In genomic region chr2:219543596-219544358, GRCh38 we compare ENCODE assay signal across 8 cellular contexts. TPM values are rescaled to one million over a fixed set of nuclear protein-coding genes. Genes with fewer than 3 reads are reported as not detected.
DNase-seq lines count a peak whose midpoint lies in the region; ATAC-seq and TF ChIP-seq lines count a peak whose summit lies in the region.

Gene CHPF (minus strand): TSS chr2:219543809. CDS start chr2:219543538, 271 bp downstream.
Gene TMEM198 (plus strand): TSS chr2:219544028. CDS start chr2:219544728, 700 bp downstream.

- H3K4me1 ChIP-seq in esophagus (ENCODE audit: control insufficient read depth in 2 of 2, insufficient read depth in 2 of 2, low read length in 1 of 2) (peaks cover 0 to 15% of the 10 kb centered on the region in 2 donors), mucosa of stomach (ENCODE audit: control insufficient read depth, insufficient read depth, low read length) (peaks cover 14% of the 10 kb centered on the region)

- peaks cover 0 to 22% of the 10 kb centered on the region in 2 donors for H3K36me3 ChIP-seq in esophagus (ENCODE audit: control insufficient read depth in 2 of 2, insufficient read depth in 2 of 2, low read length in 1 of 2)
- H3K36me3 ChIP-seq in mucosa of stomach (ENCODE audit: control insufficient read depth, insufficient read depth, low read length) = no peaks in the 10 kb centered on the region

- peak; percentile 76 for ATAC-seq in GM21723 (IDR thresholded peaks at IDR 0.05; ENCODE audit: unreplicated experiment)

- no peaks in the 10 kb centered on the region for H3K27me3 ChIP-seq in esophagus (ENCODE audit: control insufficient read depth in 1 of 2, insufficient read depth in 2 of 2, low read length in 2 of 2)
- no peaks in the 10 kb centered on the region for H3K27me3 ChIP-seq in mucosa of stomach (ENCODE audit: control insufficient read depth, insufficient read depth, low read length)

- H3K27ac ChIP-seq in esophagus (ENCODE audit: low read depth in 2 of 2, low read length in 1 of 2) = peak within 1 kb of the TSS; percentile 88 to 92

- H3K9ac ChIP-seq in mucosa of stomach (ENCODE audit: low read length) = peak within 1 kb of the TSS; percentile 76

- H3K4me3 ChIP-seq in esophagus (ENCODE audit: low read depth in 1 of 2, low read length in 2 of 2) (peak within 1 kb of the TSS; percentile 66 to 70), mucosa of stomach (ENCODE audit: low read length) (peak within 1 kb of the TSS; percentile 71)

- H3K9me3 ChIP-seq in esophagus (ENCODE audit: control insufficient read depth in 2 of 2, insufficient read depth in 1 of 2, low read depth in 1 of 2, low read length in 1 of 2) = no peaks in the 10 kb centered on the region
- H3K9me3 ChIP-seq in mucosa of stomach (ENCODE audit: control insufficient read depth, low read length) = no peaks in the 10 kb centered on the region

- in situ Hi-C loops in KBM-7 (cut with MboI; ENCODE audit: low pct_unique_long_range_greater_than_20kb, low sequenced_read_pairs) = no loop called here

- DNase-seq in DMS53 (lab: John Stamatoyannopoulos, UW) = peak; percentile 98
- DNase-seq in KBM-7 = peak; percentile 99
- DNase-seq in activated T-cell treated with anti-CD3 and anti-CD28 coated beads, Interleukin-2, amount 50 U/mL, for 48 hours = peak; percentile 95 to 96
- peak; percentile 96 for DNase-seq in stimulated activated CD8-positive, alpha-beta memory T cell treated with anti-CD3 and anti-CD28 coated beads, Interleukin-4, amount 100 ng/mL, for 48 hours

- 1% methylated on average over 66 to 75 of the region's 75 CpGs for WGBS in esophagus, 2 donors

TF ChIP-seq in PFSK-1, 5 proteins besides CTCF, POLR2A, EP300 and RAD21:
- TF ChIP-seq REST (IDR thresholded peaks at IDR 0.05; ENCODE audit: insufficient read depth in 1 of 2, low read depth in 2 of 2, low read length in 2 of 2) (peak; percentile 94 to 96), TAF1 (IDR thresholded peaks at IDR 0.05; ENCODE audit: borderline replicate concordance, insufficient read depth, low read length) (no peak), POLR2AphosphoS5 (IDR thresholded peaks at IDR 0.05; ENCODE audit: low read depth, low read length) (peak; percentile 68; the same call in 1 of the 2 replicates), FOXP2 (optimal IDR thresholded peaks at IDR 0.05; ENCODE audit: borderline replicate concordance, extremely low read depth, extremely low read length, insufficient read depth) (peak; percentile 78), SIN3A (IDR thresholded peaks at IDR 0.05; ENCODE audit: borderline replicate concordance, insufficient read depth, low read length) (no peak; the same call in 1 of the 2 replicates)

RNA-seq across cellular contexts. Expression of gene CHPF, which starts in this region (rescaled TPM):
- polyA plus RNA-seq in PFSK-1 (2012; ENCODE audit: insufficient read length, low read depth) = 27.0 TPM
- polyA plus RNA-seq in esophagus = 10 to 100 TPM; 10.1 to 20.2 TPM

RNA-seq across cellular contexts. Expression of gene TMEM198, which starts in this region (rescaled TPM):
- 1.8 TPM for polyA plus RNA-seq in PFSK-1 (2012; ENCODE audit: insufficient read length, low read depth)
- 1 to 10 TPM; 1.6 to 1.7 TPM for polyA plus RNA-seq in esophagus

Comparison
In these comparisons a context has a peak if more than half of its experiments do, and no peak if none do; other contexts are left out.
1. Peak in every context shown above with its lines: DNase-seq, ATAC-seq, H3K4me3 ChIP-seq and H3K27ac ChIP-seq.